Comparison of ENCODE assay signal across 14 cellular contexts in genomic region chr3:195732951-195733350, GRCh38.
"Had no signal": no experiment of that assay in that cellular context is flagged by ENCODE, and none has a peak within 500 bp of the region (broad histone marks: within the 10 kb centered on the region; RNA-seq: fewer than 3 reads in every experiment).

No MANE protein-coding gene starts in this region.

- DNase-seq: activated CD4-positive, alpha-beta T cell treated with anti-CD3 and anti-CD28 coated beads for 4 hours; activated naive CD4-positive, alpha-beta T cell treated with anti-CD3 and anti-CD28 coated beads, Interleukin-2, amount 50 U/mL, for 16 hours; activated T-cell treated with anti-CD3 and anti-CD28 coated beads for 4 hours; effector memory CD8-positive, alpha-beta T cell; left cardiac atrium; retina; T-cell; T1000; tibial artery; uterus had no signal

- ATAC-seq: activated T-helper 17 cell treated with anti-CD3 and anti-CD28 coated beads, Interleukin-2, amount 50 U/mL, for 72 hours; body of pancreas; effector memory CD8-positive, alpha-beta T cell; gastrocnemius medialis; pancreas; T-cell had no signal
